ENCODE assay signal across 8 cellular contexts in the genomic region with DNA sequence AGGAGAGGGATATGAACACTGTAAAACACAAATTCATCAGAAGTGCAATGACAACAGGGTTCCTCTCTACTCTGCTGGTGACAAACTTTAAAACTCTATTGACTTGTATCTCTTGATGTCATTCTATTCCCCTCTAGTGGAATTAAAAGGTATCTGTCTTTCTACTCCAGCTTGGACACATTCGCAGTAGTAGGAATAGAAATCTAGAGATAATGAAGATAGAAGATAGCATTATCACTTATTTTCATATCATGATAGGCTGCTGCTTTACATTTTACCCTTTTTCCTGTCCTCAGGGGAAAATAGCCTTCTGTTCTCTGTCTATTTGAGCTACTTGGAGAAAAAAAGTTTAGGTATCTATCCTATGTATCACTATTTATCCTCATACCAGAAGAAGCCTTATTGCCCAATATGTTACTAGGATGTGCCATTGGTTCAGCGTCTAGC.
DNase-seq lines count a peak whose midpoint lies in the region; ATAC-seq and TF ChIP-seq lines count a peak whose summit lies in the region.

No MANE protein-coding gene starts in this region.

- no peaks in the 10 kb centered on the region for H3K9me3 Mint-ChIP-seq in type B pancreatic cell

- peak; percentile 26 to 68 for TF ChIP-seq CTCF in right atrium auricular region (IDR thresholded peaks at IDR 0.05)
- TF ChIP-seq CTCF in type B pancreatic cell (conservative IDR thresholded peaks at IDR 0.05), result peak; percentile 78

- no peak overlapping the region for H3K27ac ChIP-seq in right atrium auricular region

- H3K27me3 Mint-ChIP-seq in type B pancreatic cell, result peaks cover 19% of the 10 kb centered on the region

- peak; percentile 9 for DNase-seq in CD1c-positive myeloid dendritic cell (ENCODE audit: extremely low spot score)
- DNase-seq in HuH-7 (ENCODE audit: low spot score), result peak; percentile 50
- DNase-seq in SHP77 treated with DMSO at 0.1 percent for 48 hours (lab: John Stamatoyannopoulos, UW), result peak; percentile 2
- DNase-seq in right atrium auricular region (ENCODE audit: low spot score), result no peak
- DNase-seq in type B pancreatic cell (ENCODE audit: extremely low spot score, unreplicated experiment), result no peak
- no peak for DNase-seq in GM19240 (ENCODE audit: insufficient read length, low spot score)

- H3K9me3 ChIP-seq in right atrium auricular region, result no peaks in the 10 kb centered on the region

- H3K4me1 Mint-ChIP-seq in type B pancreatic cell (ENCODE audit: unreplicated experiment), result peaks cover 18% of the 10 kb centered on the region

- no peaks in the 10 kb centered on the region for H3K4me1 ChIP-seq in right atrium auricular region

- no peaks in the 10 kb centered on the region for H3K27me3 ChIP-seq in right atrium auricular region

- ATAC-seq in GM21723 (IDR thresholded peaks at IDR 0.05; ENCODE audit: unreplicated experiment), result no peak
- no peak for ATAC-seq in activated CD4-positive, CD25-positive, alpha-beta regulatory T cell treated with anti-CD3 and anti-CD28 coated beads, Interleukin-2, amount 50 U/mL, for 24 hours

- no peak overlapping the region for H3K4me3 ChIP-seq in right atrium auricular region

- no peak overlapping the region for H3K4me3 Mint-ChIP-seq in type B pancreatic cell

- H3K27ac Mint-ChIP-seq in type B pancreatic cell, result no peak overlapping the region

- H3K36me3 ChIP-seq in right atrium auricular region, result no peaks in the 10 kb centered on the region

- no peaks in the 10 kb centered on the region for H3K36me3 Mint-ChIP-seq in type B pancreatic cell

Comparison
In these comparisons a context has a peak if more than half of its experiments do, and no peak if none do; other contexts are left out.
1. DNase-seq: peak in CD1c-positive myeloid dendritic cell (single experiment), HuH-7 (single experiment) and SHP77 treated with DMSO at 0.1 percent for 48 hours (single experiment); none in right atrium auricular region (single experiment), type B pancreatic cell (single experiment) and GM19240 (single experiment).